9 cellular contexts compared by ENCODE assay signal in genomic region chr10:52004342-52004949, GRCh38.
DNase-seq lines count a peak whose midpoint lies in the region; ATAC-seq, FAIRE-seq and TF ChIP-seq lines count a peak whose summit lies in the region.
"Had no signal": no experiment of that assay in that cellular context is flagged by ENCODE, and none has a peak within 500 bp of the region (broad histone marks: within the 10 kb centered on the region; RNA-seq: fewer than 3 reads in every experiment).

No MANE protein-coding gene starts in this region.

- H3K4me3 ChIP-seq in H7 (ENCODE audit: insufficient read depth, low read depth, low read length) = no peak overlapping the region
- no peak overlapping the region for H3K4me3 ChIP-seq in bronchial epithelial cell (ENCODE audit: low read depth, low read length)
- no peak overlapping the region for H3K4me3 ChIP-seq in mesenchymal stem cell (ENCODE audit: insufficient read depth in 1 of 2, low read depth in 1 of 2, low read length in 2 of 2)

- no peaks in the 10 kb centered on the region for H3K36me3 Mint-ChIP-seq in activated CD4-positive, alpha-beta T cell treated with anti-CD3 and anti-CD28 coated beads for 36 hours (ENCODE audit: low read depth)

- no peak overlapping the region for H2BK120ac ChIP-seq in mesenchymal stem cell (ENCODE audit: low read depth, low read length)

- H4K91ac ChIP-seq in mesenchymal stem cell (ENCODE audit: low read length) = no peak overlapping the region

- no peak overlapping the region for H3K9ac ChIP-seq in mesenchymal stem cell (ENCODE audit: low read length)

- H3K4me2 ChIP-seq in mesenchymal stem cell (ENCODE audit: low read length, poor library complexity, severe bottlenecking) = no peak overlapping the region

- no peak overlapping the region for H3K27ac Mint-ChIP-seq in activated CD4-positive, alpha-beta T cell treated with anti-CD3 and anti-CD28 coated beads for 36 hours

- in situ Hi-C loops in G401 (cut with HindIII; ENCODE audit: low sequenced_read_pairs) = no loop called here

- CTCF ChIA-PET in activated CD4-positive, alpha-beta T cell treated with anti-CD3 and anti-CD28 coated beads for 36 hours (lab: Charles Lee) = interaction anchor here (0.6 to 1.2 kb wide), 5 partner anchors 212 to 748 kb away, joined by 3 to 5 read pairs (median 3); no protein-coding TSS in a partner anchor

- H3K18ac ChIP-seq in mesenchymal stem cell (ENCODE audit: low read depth in 1 of 2, low read length in 2 of 2) = no peak overlapping the region

- peaks cover 8% of the 10 kb centered on the region for H3K9me3 ChIP-seq in mesenchymal stem cell (ENCODE audit: control insufficient read depth, low read length)
- H3K9me3 ChIP-seq: neutrophil had no signal

- no peak overlapping the region for H3K23ac ChIP-seq in mesenchymal stem cell (ENCODE audit: low read length in 2 of 2)

- H3K36me3 ChIP-seq in H7 (replicated peaks; ENCODE audit: control insufficient read depth, insufficient read depth, low read length) = no peaks in the 10 kb centered on the region
- no peaks in the 10 kb centered on the region for H3K36me3 ChIP-seq in bronchial epithelial cell (ENCODE audit: control insufficient read depth, insufficient read depth, low read length)
- H3K36me3 ChIP-seq in mesenchymal stem cell (ENCODE audit: control insufficient read depth in 1 of 2, insufficient read depth in 2 of 2, low read depth in 1 of 2, low read length in 2 of 2) = no peaks in the 10 kb centered on the region
- H3K36me3 ChIP-seq: neutrophil had no signal

- no peak overlapping the region for H4K8ac ChIP-seq in mesenchymal stem cell (ENCODE audit: low read length)

- peak; percentile 14 for DNase-seq in G401 (ENCODE audit: low spot score)
- DNase-seq in H7 = peak; percentile 55
- peak; percentile 35 for DNase-seq in NCI-H1694 (lab: John Stamatoyannopoulos, UW)
- peak; percentile 54 for DNase-seq in bronchial epithelial cell (ENCODE audit: low read depth)
- peak; percentile 58 for DNase-seq in mesenchymal stem cell
- DNase-seq in activated CD4-positive, alpha-beta T cell treated with anti-CD3 and anti-CD28 coated beads for 36 hours = no peak
- no peak for DNase-seq in GM19238 (ENCODE audit: insufficient read length, low spot score)

- intact Hi-C loops in activated CD4-positive, alpha-beta T cell treated with anti-CD3 and anti-CD28 coated beads for 36 hours (cut with DNase I, micrococcal nuclease) = no loop called here

- peaks cover 2% of the 10 kb centered on the region for H3K27me3 Mint-ChIP-seq in activated CD4-positive, alpha-beta T cell treated with anti-CD3 and anti-CD28 coated beads for 36 hours

- H3K9me3 Mint-ChIP-seq in activated CD4-positive, alpha-beta T cell treated with anti-CD3 and anti-CD28 coated beads for 36 hours (ENCODE audit: low read depth) = no peaks in the 10 kb centered on the region

- H3K14ac ChIP-seq in mesenchymal stem cell (ENCODE audit: low read length in 2 of 2) = no peak overlapping the region

- no peaks in the 10 kb centered on the region for H3K4me1 ChIP-seq in mesenchymal stem cell (ENCODE audit: control insufficient read depth, insufficient read depth, low read depth, low read length)

- H3K4me1 Mint-ChIP-seq in activated CD4-positive, alpha-beta T cell treated with anti-CD3 and anti-CD28 coated beads for 36 hours = no peaks in the 10 kb centered on the region

- POLR2A ChIA-PET in activated CD4-positive, alpha-beta T cell treated with anti-CD3 and anti-CD28 coated beads for 36 hours (lab: Charles Lee) = no interaction called here

- H3K27me3 ChIP-seq in H7 (ENCODE audit: control insufficient read depth, insufficient read depth, low read length) = no peaks in the 10 kb centered on the region
- no peaks in the 10 kb centered on the region for H3K27me3 ChIP-seq in bronchial epithelial cell (ENCODE audit: control insufficient read depth, insufficient read depth, low read length)
- no peaks in the 10 kb centered on the region for H3K27me3 ChIP-seq in mesenchymal stem cell (ENCODE audit: control insufficient read depth in 1 of 2, insufficient read depth in 1 of 2, low read length in 2 of 2)
- H3K27me3 ChIP-seq: neutrophil had no signal

- H3K4me3 Mint-ChIP-seq in activated CD4-positive, alpha-beta T cell treated with anti-CD3 and anti-CD28 coated beads for 36 hours = no peak overlapping the region

- FAIRE-seq in bronchial epithelial cell (lab: Jason Lieb, UNC) = no peak

- no peak overlapping the region for H2AFZ ChIP-seq in mesenchymal stem cell (ENCODE audit: low read depth, low read length)

- ATAC-seq in GM21381 (IDR thresholded peaks at IDR 0.05; ENCODE audit: unreplicated experiment) = no peak
- ATAC-seq in activated CD4-positive, alpha-beta T cell treated with anti-CD3 and anti-CD28 coated beads for 36 hours = no peak

- H3K79me1 ChIP-seq in mesenchymal stem cell (replicated peaks; ENCODE audit: low read length, poor library complexity, severe bottlenecking) = no peaks in the 10 kb centered on the region

- no peak overlapping the region for H2BK5ac ChIP-seq in mesenchymal stem cell (ENCODE audit: low read depth, low read length, poor library complexity, severe bottlenecking)

- H2BK12ac ChIP-seq in mesenchymal stem cell (ENCODE audit: low read length in 2 of 2) = no peak overlapping the region

- no peak overlapping the region for H2BK15ac ChIP-seq in mesenchymal stem cell (ENCODE audit: low read depth, poor library complexity, severe bottlenecking)

- peak; percentile 42 for TF ChIP-seq CTCF in bronchial epithelial cell (IDR thresholded peaks at IDR 0.05; ENCODE audit: insufficient read depth, low read length, severe bottlenecking)

- no peak overlapping the region for H2AK5ac ChIP-seq in mesenchymal stem cell (ENCODE audit: low read length, severe bottlenecking)

- WGBS in mesenchymal stem cell = 64% methylated on average over 3 of the region's 5 CpGs

- H3K4ac ChIP-seq in mesenchymal stem cell (ENCODE audit: low read depth in 1 of 2, low read length in 2 of 2) = no peak overlapping the region

- no peak overlapping the region for H3K27ac ChIP-seq in mesenchymal stem cell (ENCODE audit: low read length, poor library complexity, severe bottlenecking)
- H3K27ac ChIP-seq: neutrophil had no signal

Comparison
In these comparisons a context has a peak if more than half of its experiments do, and no peak if none do; other contexts are left out.
1. DNase-seq: peak in G401 (single experiment), H7 (single experiment), NCI-H1694 (single experiment), bronchial epithelial cell (single experiment) and mesenchymal stem cell (single experiment); none in activated CD4-positive, alpha-beta T cell treated with anti-CD3 and anti-CD28 coated beads for 36 hours (single experiment) and GM19238 (single experiment).